ENCODE assay signal across 21 cellular contexts in the genomic region with DNA sequence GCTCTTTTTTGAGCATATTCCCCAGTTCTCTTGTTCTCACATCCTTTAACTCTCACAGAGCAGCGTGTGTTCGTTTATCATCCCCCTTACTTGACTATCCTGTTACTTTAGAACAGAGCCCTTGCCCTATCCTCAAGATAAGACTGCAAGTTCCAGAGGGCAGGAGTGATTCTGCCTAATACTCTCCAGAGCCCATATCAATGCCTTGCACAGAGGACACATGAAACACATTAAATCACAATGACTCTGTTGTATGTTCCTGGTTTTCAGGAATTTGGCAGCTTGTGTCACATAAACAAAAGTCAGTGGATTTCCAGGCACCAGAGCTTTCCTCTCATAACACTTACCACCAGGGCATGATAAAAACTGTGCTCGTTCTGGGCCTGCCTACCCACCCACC.
"Had no signal": no experiment of that assay in that cellular context is flagged by ENCODE, and none has a peak within 500 bp of the region (broad histone marks: within the 10 kb centered on the region; RNA-seq: fewer than 3 reads in every experiment).

No MANE protein-coding gene starts in this region.

- H3K36me3 ChIP-seq: colonic mucosa, WERI-Rb-1 had no signal

- DNase-seq: activated B cell treated with CpG ODN at 0.5 μM for 24 hours; activated CD4-positive, alpha-beta T cell treated with anti-CD3 and anti-CD28 coated beads for 48 hours; activated CD4-positive, alpha-beta T cell treated with anti-CD3 and anti-CD28 coated beads, Interleukin-2, amount 50 U/mL, for 1 hour; activated CD4-positive, alpha-beta T cell treated with anti-CD3 and anti-CD28 coated beads, Interleukin-2, amount 50 U/mL, for 48 hours; activated CD8-positive, alpha-beta memory T cell treated with anti-CD3 and anti-CD28 coated beads for 24 hours; activated CD8-positive, alpha-beta T cell treated with anti-CD3 and anti-CD28 coated beads for 36 hours; activated effector memory CD4-positive, alpha-beta T cell treated with Interleukin-2 at 50 U/mL for 16 hours; activated gamma-delta T cell treated with Interleukin-2 at 50 U/mL for 16 hours; activated naive CD4-positive, alpha-beta T cell treated with anti-CD3 and anti-CD28 coated beads, Interleukin-2, amount 50 U/mL, for 16 hours; activated naive CD4-positive, alpha-beta T cell treated with Interleukin-2 at 50 U/mL for 16 hours; activated naive CD8-positive, alpha-beta T cell treated with anti-CD3 and anti-CD28 coated beads, Interleukin-2, amount 10 ng/mL, durations not matched to agents 7 days and 5 days; activated T-cell treated with anti-CD3 and anti-CD28 coated beads, Interleukin-2, amount 50 U/mL, for 4 hours; body of pancreas; central memory CD4-positive, alpha-beta T cell; cerebellar nuclear complex; colonic mucosa; effector CD8-positive, alpha-beta T cell; head of caudate nucleus; T-helper 2 cell; WERI-Rb-1 had no signal

- H3K27me3 ChIP-seq: body of pancreas, colonic mucosa had no signal

- H3K4me3 ChIP-seq: body of pancreas, colonic mucosa had no signal

- H3K27ac ChIP-seq: body of pancreas, colonic mucosa, epithelial cell of prostate, WERI-Rb-1 had no signal

- H3K4me1 ChIP-seq: body of pancreas, colonic mucosa had no signal

- H3K9me3 ChIP-seq: body of pancreas, colonic mucosa had no signal
